Comparison of ENCODE assay signal across 1 cellular context in genomic region chr2:3536682-3537632, GRCh38.
TF ChIP-seq lines count a peak whose summit lies in the region.

No MANE protein-coding gene starts in this region.

TF ChIP-seq in HepG2, 621 proteins besides CTCF, POLR2A, EP300 and RAD21 (continues in another document):
- TF ChIP-seq FOXO1 (CRISPR knock-in tag; IDR thresholded peaks at IDR 0.05) (no peak), ATF2 (CRISPR knock-in tag; IDR thresholded peaks at IDR 0.05) (no peak), ZNF713 (CRISPR knock-in tag; IDR thresholded peaks at IDR 0.05) (no peak), ZNF607 (CRISPR knock-in tag; IDR thresholded peaks at IDR 0.05; ENCODE audit: borderline replicate concordance) (peak; percentile 41; the same call in 1 of the 2 replicates), ZNF556 (CRISPR knock-in tag; IDR thresholded peaks at IDR 0.05; ENCODE audit: borderline replicate concordance) (no peak; the same call in 1 of the 2 replicates), ZNF589 (CRISPR knock-in tag; conservative IDR thresholded peaks at IDR 0.05) (no peak), ZNF513 (CRISPR knock-in tag; conservative IDR thresholded peaks at IDR 0.05) (no peak), NKX3-1 (CRISPR knock-in tag; IDR thresholded peaks at IDR 0.05) (0 out of 2 replicates have a peak, but pooled peaks have one; percentile 78), NFKB2 (CRISPR knock-in tag; IDR thresholded peaks at IDR 0.05; ENCODE audit: borderline replicate concordance) (peak; percentile 45; the same call in 1 of the 2 replicates), ATAD3A (CRISPR knock-in tag; IDR thresholded peaks at IDR 0.05) (no peak), GATAD2A (CRISPR knock-in tag; IDR thresholded peaks at IDR 0.05) (peak; percentile 69), CEBPB (IDR thresholded peaks at IDR 0.05; ENCODE audit: borderline replicate concordance, low read depth, low read length) (no peak), KMT2B (CRISPR knock-in tag; IDR thresholded peaks at IDR 0.05) (peak; percentile 44; the same call in 1 of the 2 replicates), TMF1 (CRISPR knock-in tag; IDR thresholded peaks at IDR 0.05; ENCODE audit: low read depth) (no peak), ZBTB7A (CRISPR knock-in tag; IDR thresholded peaks at IDR 0.05) (peak; percentile 64; the same call in 1 of the 2 replicates), STAG1 (CRISPR knock-in tag; IDR thresholded peaks at IDR 0.05) (peak; percentile 75), PPARG (CRISPR knock-in tag; conservative IDR thresholded peaks at IDR 0.05) (peak; percentile 24; the same call in 1 of the 2 replicates), ATM (IDR thresholded peaks at IDR 0.05; ENCODE audit: borderline replicate concordance) (no peak), TAF1 (CRISPR knock-in tag; IDR thresholded peaks at IDR 0.05) (no peak; the same call in 1 of the 2 replicates), ZNF768 (CRISPR knock-in tag; IDR thresholded peaks at IDR 0.05) (no peak), ZNF317 (CRISPR knock-in tag; IDR thresholded peaks at IDR 0.05) (no peak), KDM2A (CRISPR knock-in tag; IDR thresholded peaks at IDR 0.05; ENCODE audit: borderline replicate concordance, low read depth) (peak; percentile 74; the same call in 1 of the 2 replicates), HOMEZ (CRISPR knock-in tag; IDR thresholded peaks at IDR 0.05; ENCODE audit: low read depth) (0 out of 2 replicates have a peak, but pooled peaks have one; percentile 51), KLF13 (CRISPR knock-in tag; IDR thresholded peaks at IDR 0.05) (no peak), ZNF777 (CRISPR knock-in tag; IDR thresholded peaks at IDR 0.05) (peak; percentile 64; the same call in 1 of the 2 replicates), ZFP36L1 (CRISPR knock-in tag; IDR thresholded peaks at IDR 0.05) (0 out of 2 replicates have a peak, but pooled peaks have one; percentile 81), ZNF704 (CRISPR knock-in tag; IDR thresholded peaks at IDR 0.05; ENCODE audit: borderline replicate concordance) (0 out of 2 replicates have a peak, but pooled peaks have one; percentile 65), ISX (CRISPR knock-in tag; conservative IDR thresholded peaks at IDR 0.05) (no peak), MTA3 (CRISPR knock-in tag; IDR thresholded peaks at IDR 0.05) (no peak), HNF4G (IDR thresholded peaks at IDR 0.05; ENCODE audit: borderline replicate concordance, low read depth, low read length) (no peak), HNF4G (CRISPR knock-in tag; IDR thresholded peaks at IDR 0.05; ENCODE audit: borderline replicate concordance, low read depth) (0 out of 2 replicates have a peak, but pooled peaks have one; percentile 3), HIVEP1 (CRISPR knock-in tag; IDR thresholded peaks at IDR 0.05) (peak; percentile 70; the same call in 1 of the 2 replicates), ZNF350 (CRISPR knock-in tag; IDR thresholded peaks at IDR 0.05; ENCODE audit: borderline replicate concordance, low read depth) (peak; percentile 72; the same call in 1 of the 2 replicates), RFX3 (CRISPR knock-in tag; IDR thresholded peaks at IDR 0.05) (no peak), ZNF383 (CRISPR knock-in tag; IDR thresholded peaks at IDR 0.05; ENCODE audit: borderline replicate concordance) (no peak), MEF2D (CRISPR knock-in tag; IDR thresholded peaks at IDR 0.05) (0 out of 2 replicates have a peak, but pooled peaks have one; percentile 31), TRIM24 (CRISPR knock-in tag; IDR thresholded peaks at IDR 0.05) (no peak), ZNF264 (CRISPR knock-in tag; IDR thresholded peaks at IDR 0.05) (0 out of 2 replicates have a peak, but pooled peaks have one; percentile 49), KLF6 (CRISPR knock-in tag; IDR thresholded peaks at IDR 0.05) (no peak)
- TF ChIP-seq, protein P1, sequence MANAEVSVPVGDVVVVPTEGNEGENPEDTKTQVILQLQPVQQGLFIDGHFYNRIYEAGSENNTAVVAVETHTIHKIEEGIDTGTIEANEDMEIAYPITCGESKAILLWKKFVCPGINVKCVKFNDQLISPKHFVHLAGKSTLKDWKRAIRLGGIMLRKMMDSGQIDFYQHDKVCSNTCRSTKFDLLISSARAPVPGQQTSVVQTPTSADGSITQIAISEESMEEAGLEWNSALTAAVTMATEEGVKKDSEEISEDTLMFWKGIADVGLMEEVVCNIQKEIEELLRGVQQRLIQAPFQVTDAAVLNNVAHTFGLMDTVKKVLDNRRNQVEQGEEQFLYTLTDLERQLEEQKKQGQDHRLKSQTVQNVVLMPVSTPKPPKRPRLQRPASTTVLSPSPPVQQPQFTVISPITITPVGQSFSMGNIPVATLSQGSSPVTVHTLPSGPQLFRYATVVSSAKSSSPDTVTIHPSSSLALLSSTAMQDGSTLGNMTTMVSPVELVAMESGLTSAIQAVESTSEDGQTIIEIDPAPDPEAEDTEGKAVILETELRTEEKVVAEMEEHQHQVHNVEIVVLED (CRISPR knock-in tag; IDR thresholded peaks at IDR 0.05; ENCODE audit: borderline replicate concordance) = no peak; the same call in 1 of the 2 replicates
- TF ChIP-seq, protein P2, sequence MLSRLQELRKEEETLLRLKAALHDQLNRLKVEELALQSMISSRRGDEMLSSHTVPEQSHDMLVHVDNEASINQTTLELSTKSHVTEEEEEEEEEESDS (CRISPR knock-in tag; IDR thresholded peaks at IDR 0.05; ENCODE audit: borderline replicate concordance) = no peak
- TF ChIP-seq, protein P3, sequence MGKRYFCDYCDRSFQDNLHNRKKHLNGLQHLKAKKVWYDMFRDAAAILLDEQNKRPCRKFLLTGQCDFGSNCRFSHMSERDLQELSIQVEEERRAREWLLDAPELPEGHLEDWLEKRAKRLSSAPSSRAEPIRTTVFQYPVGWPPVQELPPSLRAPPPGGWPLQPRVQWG (CRISPR knock-in tag; IDR thresholded peaks at IDR 0.05; ENCODE audit: borderline replicate concordance, low read depth) = no peak
- TF ChIP-seq, protein P4, sequence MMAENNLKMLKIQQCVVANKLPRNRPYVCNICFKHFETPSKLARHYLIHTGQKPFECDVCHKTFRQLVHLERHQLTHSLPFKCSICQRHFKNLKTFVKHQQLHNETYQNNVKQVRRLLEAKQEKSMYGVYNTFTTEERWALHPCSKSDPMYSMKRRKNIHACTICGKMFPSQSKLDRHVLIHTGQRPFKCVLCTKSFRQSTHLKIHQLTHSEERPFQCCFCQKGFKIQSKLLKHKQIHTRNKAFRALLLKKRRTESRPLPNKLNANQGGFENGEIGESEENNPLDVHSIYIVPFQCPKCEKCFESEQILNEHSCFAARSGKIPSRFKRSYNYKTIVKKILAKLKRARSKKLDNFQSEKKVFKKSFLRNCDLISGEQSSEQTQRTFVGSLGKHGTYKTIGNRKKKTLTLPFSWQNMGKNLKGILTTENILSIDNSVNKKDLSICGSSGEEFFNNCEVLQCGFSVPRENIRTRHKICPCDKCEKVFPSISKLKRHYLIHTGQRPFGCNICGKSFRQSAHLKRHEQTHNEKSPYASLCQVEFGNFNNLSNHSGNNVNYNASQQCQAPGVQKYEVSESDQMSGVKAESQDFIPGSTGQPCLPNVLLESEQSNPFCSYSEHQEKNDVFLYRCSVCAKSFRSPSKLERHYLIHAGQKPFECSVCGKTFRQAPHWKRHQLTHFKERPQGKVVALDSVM (CRISPR knock-in tag; IDR thresholded peaks at IDR 0.05) = peak; percentile 50; the same call in 1 of the 2 replicates
- TF ChIP-seq, protein P5, sequence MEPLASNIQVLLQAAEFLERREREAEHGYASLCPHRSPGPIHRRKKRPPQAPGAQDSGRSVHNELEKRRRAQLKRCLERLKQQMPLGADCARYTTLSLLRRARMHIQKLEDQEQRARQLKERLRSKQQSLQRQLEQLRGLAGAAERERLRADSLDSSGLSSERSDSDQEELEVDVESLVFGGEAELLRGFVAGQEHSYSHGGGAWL (CRISPR knock-in tag; IDR thresholded peaks at IDR 0.05) = 0 out of 2 replicates have a peak, but pooled peaks have one; percentile 34
- TF ChIP-seq, protein P6, sequence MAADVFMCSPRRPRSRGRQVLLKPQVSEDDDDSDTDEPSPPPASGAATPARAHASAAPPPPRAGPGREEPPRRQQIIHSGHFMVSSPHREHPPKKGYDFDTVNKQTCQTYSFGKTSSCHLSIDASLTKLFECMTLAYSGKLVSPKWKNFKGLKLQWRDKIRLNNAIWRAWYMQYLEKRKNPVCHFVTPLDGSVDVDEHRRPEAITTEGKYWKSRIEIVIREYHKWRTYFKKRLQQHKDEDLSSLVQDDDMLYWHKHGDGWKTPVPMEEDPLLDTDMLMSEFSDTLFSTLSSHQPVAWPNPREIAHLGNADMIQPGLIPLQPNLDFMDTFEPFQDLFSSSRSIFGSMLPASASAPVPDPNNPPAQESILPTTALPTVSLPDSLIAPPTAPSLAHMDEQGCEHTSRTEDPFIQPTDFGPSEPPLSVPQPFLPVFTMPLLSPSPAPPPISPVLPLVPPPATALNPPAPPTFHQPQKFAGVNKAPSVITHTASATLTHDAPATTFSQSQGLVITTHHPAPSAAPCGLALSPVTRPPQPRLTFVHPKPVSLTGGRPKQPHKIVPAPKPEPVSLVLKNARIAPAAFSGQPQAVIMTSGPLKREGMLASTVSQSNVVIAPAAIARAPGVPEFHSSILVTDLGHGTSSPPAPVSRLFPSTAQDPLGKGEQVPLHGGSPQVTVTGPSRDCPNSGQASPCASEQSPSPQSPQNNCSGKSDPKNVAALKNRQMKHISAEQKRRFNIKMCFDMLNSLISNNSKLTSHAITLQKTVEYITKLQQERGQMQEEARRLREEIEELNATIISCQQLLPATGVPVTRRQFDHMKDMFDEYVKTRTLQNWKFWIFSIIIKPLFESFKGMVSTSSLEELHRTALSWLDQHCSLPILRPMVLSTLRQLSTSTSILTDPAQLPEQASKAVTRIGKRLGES (CRISPR knock-in tag; IDR thresholded peaks at IDR 0.05; ENCODE audit: borderline replicate concordance) = no peak
- TF ChIP-seq, protein P7, sequence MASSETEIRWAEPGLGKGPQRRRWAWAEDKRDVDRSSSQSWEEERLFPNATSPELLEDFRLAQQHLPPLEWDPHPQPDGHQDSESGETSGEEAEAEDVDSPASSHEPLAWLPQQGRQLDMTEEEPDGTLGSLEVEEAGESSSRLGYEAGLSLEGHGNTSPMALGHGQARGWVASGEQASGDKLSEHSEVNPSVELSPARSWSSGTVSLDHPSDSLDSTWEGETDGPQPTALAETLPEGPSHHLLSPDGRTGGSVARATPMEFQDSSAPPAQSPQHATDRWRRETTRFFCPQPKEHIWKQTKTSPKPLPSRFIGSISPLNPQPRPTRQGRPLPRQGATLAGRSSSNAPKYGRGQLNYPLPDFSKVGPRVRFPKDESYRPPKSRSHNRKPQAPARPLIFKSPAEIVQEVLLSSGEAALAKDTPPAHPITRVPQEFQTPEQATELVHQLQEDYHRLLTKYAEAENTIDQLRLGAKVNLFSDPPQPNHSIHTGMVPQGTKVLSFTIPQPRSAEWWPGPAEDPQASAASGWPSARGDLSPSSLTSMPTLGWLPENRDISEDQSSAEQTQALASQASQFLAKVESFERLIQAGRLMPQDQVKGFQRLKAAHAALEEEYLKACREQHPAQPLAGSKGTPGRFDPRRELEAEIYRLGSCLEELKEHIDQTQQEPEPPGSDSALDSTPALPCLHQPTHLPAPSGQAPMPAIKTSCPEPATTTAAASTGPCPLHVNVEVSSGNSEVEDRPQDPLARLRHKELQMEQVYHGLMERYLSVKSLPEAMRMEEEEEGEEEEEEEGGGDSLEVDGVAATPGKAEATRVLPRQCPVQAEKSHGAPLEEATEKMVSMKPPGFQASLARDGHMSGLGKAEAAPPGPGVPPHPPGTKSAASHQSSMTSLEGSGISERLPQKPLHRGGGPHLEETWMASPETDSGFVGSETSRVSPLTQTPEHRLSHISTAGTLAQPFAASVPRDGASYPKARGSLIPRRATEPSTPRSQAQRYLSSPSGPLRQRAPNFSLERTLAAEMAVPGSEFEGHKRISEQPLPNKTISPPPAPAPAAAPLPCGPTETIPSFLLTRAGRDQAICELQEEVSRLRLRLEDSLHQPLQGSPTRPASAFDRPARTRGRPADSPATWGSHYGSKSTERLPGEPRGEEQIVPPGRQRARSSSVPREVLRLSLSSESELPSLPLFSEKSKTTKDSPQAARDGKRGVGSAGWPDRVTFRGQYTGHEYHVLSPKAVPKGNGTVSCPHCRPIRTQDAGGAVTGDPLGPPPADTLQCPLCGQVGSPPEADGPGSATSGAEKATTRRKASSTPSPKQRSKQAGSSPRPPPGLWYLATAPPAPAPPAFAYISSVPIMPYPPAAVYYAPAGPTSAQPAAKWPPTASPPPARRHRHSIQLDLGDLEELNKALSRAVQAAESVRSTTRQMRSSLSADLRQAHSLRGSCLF (CRISPR knock-in tag; IDR thresholded peaks at IDR 0.05; ENCODE audit: borderline replicate concordance) = no peak
